21 cellular contexts compared by ENCODE assay signal in the genomic region with DNA sequence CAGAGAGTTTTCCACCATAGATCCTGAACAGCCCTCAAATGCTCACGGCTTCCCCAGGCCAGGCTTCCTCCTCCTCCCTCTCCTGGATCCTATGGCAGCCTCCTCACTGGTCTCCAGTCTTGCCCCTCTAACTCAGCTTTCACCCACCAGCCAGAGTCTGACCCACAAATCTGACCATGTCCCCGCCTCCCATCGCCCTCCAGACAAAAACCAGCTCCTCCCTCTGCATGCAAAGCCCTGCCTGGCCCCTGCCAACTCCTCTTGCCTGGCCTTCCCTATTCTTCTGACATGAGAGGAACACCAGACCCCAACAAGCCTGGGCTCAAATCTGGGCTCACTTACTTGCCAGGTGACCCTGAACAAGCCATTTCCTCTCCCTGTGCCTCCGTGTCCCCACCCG. TPM values are rescaled to one million over a fixed set of nuclear protein-coding genes. Genes with fewer than 3 reads are reported as not detected.
A peak's percentile ranks its signal among the peaks of the same experiment; 100 is the strongest.
DNase-seq lines count a peak whose midpoint lies in the region; ATAC-seq and TF ChIP-seq lines count a peak whose summit lies in the region.
"Had no signal": no experiment of that assay in that cellular context is flagged by ENCODE, and none has a peak within 500 bp of the region (broad histone marks: within the 10 kb centered on the region; RNA-seq: fewer than 3 reads in every experiment).

No MANE protein-coding gene starts in this region.

- H3K36me3 Mint-ChIP-seq in Caco-2 (ENCODE audit: insufficient read depth, unreplicated experiment) = peaks cover 53% of the 10 kb centered on the region
- H3K36me3 Mint-ChIP-seq in effector memory CD8-positive, alpha-beta T cell (ENCODE audit: insufficient read depth) = peaks cover 61% of the 10 kb centered on the region
- H3K36me3 Mint-ChIP-seq in neural progenitor cell = no peaks in the 10 kb centered on the region
- H3K36me3 Mint-ChIP-seq in activated T-cell treated with anti-CD3 and anti-CD28 coated beads, Interleukin-2, amount 50 U/mL, for 24 hours (ENCODE audit: low read depth) = peaks cover 93% of the 10 kb centered on the region

- H2AFZ ChIP-seq in neural progenitor cell (replicated peaks) = no peak overlapping the region

- H3K27ac Mint-ChIP-seq in Caco-2 (ENCODE audit: unreplicated experiment) = peak overlapping the region; percentile 15
- H3K27ac Mint-ChIP-seq in effector memory CD8-positive, alpha-beta T cell = peak overlapping the region; percentile 73 to 90
- H3K27ac Mint-ChIP-seq in neural progenitor cell = peak overlapping the region; percentile 92
- no peak overlapping the region for H3K27ac Mint-ChIP-seq in activated T-cell treated with anti-CD3 and anti-CD28 coated beads, Interleukin-2, amount 50 U/mL, for 24 hours
- H3K27ac Mint-ChIP-seq: activated CD8-positive, alpha-beta memory T cell treated with anti-CD3 and anti-CD28 coated beads, Interleukin-2, amount 10 ng/mL, durations not matched to agents 7 days and 5 days; nephron progenitor cell had no signal

- H3K36me3 ChIP-seq in Caco-2 (ENCODE audit: control insufficient read depth, insufficient read depth, low read length) (peaks cover 9% of the 10 kb centered on the region), HUES64 (ENCODE audit: insufficient read depth, low read length) (peaks cover 13% of the 10 kb centered on the region), neural progenitor cell (no peaks in the 10 kb centered on the region)
- H3K36me3 ChIP-seq: breast epithelium had no signal

- H3K9ac ChIP-seq in HUES64 (ENCODE audit: low read depth, low read length) (no peak overlapping the region), neural progenitor cell (no peak overlapping the region)
- H3K9ac ChIP-seq: SK-N-SH had no signal

- H3K9me3 Mint-ChIP-seq in Caco-2 (ENCODE audit: unreplicated experiment) = no peaks in the 10 kb centered on the region
- H3K9me3 Mint-ChIP-seq in effector memory CD8-positive, alpha-beta T cell = no peaks in the 10 kb centered on the region
- no peaks in the 10 kb centered on the region for H3K9me3 Mint-ChIP-seq in neural progenitor cell
- no peaks in the 10 kb centered on the region for H3K9me3 Mint-ChIP-seq in activated T-cell treated with anti-CD3 and anti-CD28 coated beads, Interleukin-2, amount 50 U/mL, for 24 hours
- H3K9me3 Mint-ChIP-seq: nephron progenitor cell; stimulated activated naive CD8-positive, alpha-beta T cell treated with anti-CD3 and anti-CD28 coated beads, Interleukin-15, Interleukin-2, amounts not matched to agents 100 ng/mL and 50 ng/mL, for 24 hours had no signal

- no peaks in the 10 kb centered on the region for H3K27me3 Mint-ChIP-seq in Caco-2 (ENCODE audit: insufficient read depth, unreplicated experiment)
- H3K27me3 Mint-ChIP-seq in effector memory CD8-positive, alpha-beta T cell = no peaks in the 10 kb centered on the region
- peaks cover 6% of the 10 kb centered on the region for H3K27me3 Mint-ChIP-seq in neural progenitor cell (ENCODE audit: insufficient read depth, low read depth)
- H3K27me3 Mint-ChIP-seq in activated T-cell treated with anti-CD3 and anti-CD28 coated beads, Interleukin-2, amount 50 U/mL, for 24 hours = no peaks in the 10 kb centered on the region
- H3K27me3 Mint-ChIP-seq: activated CD8-positive, alpha-beta memory T cell treated with anti-CD3 and anti-CD28 coated beads, Interleukin-2, amount 10 ng/mL, durations not matched to agents 7 days and 5 days; stimulated activated naive CD8-positive, alpha-beta T cell treated with anti-CD3 and anti-CD28 coated beads, Interleukin-15, Interleukin-2, amounts not matched to agents 100 ng/mL and 50 ng/mL, for 24 hours had no signal

- intact Hi-C loops in Caco-2 (cut with micrococcal nuclease; ENCODE audit: unreplicated experiment) (no loop called here), dorsolateral prefrontal cortex (cut with DNase I) (loop anchor here in 1 of 2 donors (5.0 kb wide), 1 partner anchor 49 kb away; no protein-coding TSS in a partner anchor)

- peak overlapping the region; percentile 75 for H3K4me2 ChIP-seq in neural progenitor cell
- H3K4me2 ChIP-seq: SK-N-SH had no signal

- H3K27me3 ChIP-seq in Caco-2 (replicated peaks; ENCODE audit: control insufficient read depth, insufficient read depth, low read length) = no peaks in the 10 kb centered on the region
- no peaks in the 10 kb centered on the region for H3K27me3 ChIP-seq in HUES64 (ENCODE audit: insufficient read depth, low read length)
- H3K27me3 ChIP-seq in neural progenitor cell = no peaks in the 10 kb centered on the region
- H3K27me3 ChIP-seq in dorsolateral prefrontal cortex = no peaks in the 10 kb centered on the region
- H3K27me3 ChIP-seq: breast epithelium, gastrocnemius medialis, transverse colon had no signal

- H3K4me1 Mint-ChIP-seq in Caco-2 (ENCODE audit: low read depth, unreplicated experiment) = no peaks in the 10 kb centered on the region
- peaks cover 15 to 27% of the 10 kb centered on the region in 2 donors for H3K4me1 Mint-ChIP-seq in effector memory CD8-positive, alpha-beta T cell (ENCODE audit: low read depth in 2 of 2)
- H3K4me1 Mint-ChIP-seq in neural progenitor cell = peaks cover 61% of the 10 kb centered on the region
- H3K4me1 Mint-ChIP-seq in activated T-cell treated with anti-CD3 and anti-CD28 coated beads, Interleukin-2, amount 50 U/mL, for 24 hours (ENCODE audit: low read depth) = no peaks in the 10 kb centered on the region
- H3K4me1 Mint-ChIP-seq: activated CD8-positive, alpha-beta memory T cell treated with anti-CD3 and anti-CD28 coated beads, Interleukin-2, amount 10 ng/mL, durations not matched to agents 7 days and 5 days had no signal

- ATAC-seq in effector memory CD8-positive, alpha-beta T cell (replicated peaks) = no peak
- ATAC-seq: activated CD8-positive, alpha-beta memory T cell treated with anti-CD3 and anti-CD28 coated beads, Interleukin-2, amount 10 ng/mL, durations not matched to agents 7 days and 5 days; gastrocnemius medialis had no signal

- no peaks in the 10 kb centered on the region for H3K9me3 ChIP-seq in Caco-2
- H3K9me3 ChIP-seq in HUES64 (ENCODE audit: insufficient read depth, low read depth, low read length) = no peaks in the 10 kb centered on the region
- no peaks in the 10 kb centered on the region for H3K9me3 ChIP-seq in neural progenitor cell (ENCODE audit: low read depth)
- H3K9me3 ChIP-seq: breast epithelium, gastrocnemius medialis, SK-N-SH, transverse colon had no signal

- H3K4me1 ChIP-seq in Caco-2 = no peaks in the 10 kb centered on the region
- H3K4me1 ChIP-seq in HUES64 (ENCODE audit: insufficient read depth, low read length) = peaks cover 26% of the 10 kb centered on the region
- peaks cover 53% of the 10 kb centered on the region for H3K4me1 ChIP-seq in neural progenitor cell
- H3K4me1 ChIP-seq: breast epithelium had no signal

- CTCF ChIA-PET in Caco-2 (lab: Charles Lee) = no interaction called here

- H4K20me1 ChIP-seq in neural progenitor cell (ENCODE audit: low read depth) = peaks cover 45% of the 10 kb centered on the region

- BruUV-seq in Caco-2 (replicated peaks; lab: Mats Ljungman, UMichigan) = no TSS peak

- WGBS in HUES64 = 75% methylated on average over 5 of the region's 5 CpGs

- TF ChIP-seq CTCF in Caco-2 (IDR thresholded peaks at IDR 0.05; ENCODE audit: insufficient read depth in 1 of 2, low read depth in 1 of 2, low read length in 1 of 2, severe bottlenecking in 1 of 2, unreplicated experiment in 1 of 2) (no peak), neural progenitor cell (IDR thresholded peaks at IDR 0.05) (no peak), dorsolateral prefrontal cortex (IDR thresholded peaks at IDR 0.05 in 54 of 56, conservative IDR thresholded peaks at IDR 0.05 in 2 of 56; ENCODE audit: low read depth in 1 of 56, partially characterized antibody in 56 of 56) (no peak)

- no peak overlapping the region for H3K4me3 Mint-ChIP-seq in Caco-2 (ENCODE audit: unreplicated experiment)
- H3K4me3 Mint-ChIP-seq in effector memory CD8-positive, alpha-beta T cell = no peak overlapping the region
- peak overlapping the region; percentile 43 for H3K4me3 Mint-ChIP-seq in neural progenitor cell
- no peak overlapping the region for H3K4me3 Mint-ChIP-seq in activated T-cell treated with anti-CD3 and anti-CD28 coated beads, Interleukin-2, amount 50 U/mL, for 24 hours
- H3K4me3 Mint-ChIP-seq: activated CD8-positive, alpha-beta memory T cell treated with anti-CD3 and anti-CD28 coated beads, Interleukin-2, amount 10 ng/mL, durations not matched to agents 7 days and 5 days; nephron progenitor cell; stimulated activated naive CD8-positive, alpha-beta T cell treated with anti-CD3 and anti-CD28 coated beads, Interleukin-15, Interleukin-2, amounts not matched to agents 100 ng/mL and 50 ng/mL, for 24 hours had no signal

- H3F3A ChIP-seq in neural progenitor cell (ENCODE audit: low read depth) = peaks cover 33% of the 10 kb centered on the region

- H3K79me2 ChIP-seq in neural progenitor cell (ENCODE audit: low read depth) = no peaks in the 10 kb centered on the region

- H3K4me3 ChIP-seq in Caco-2 (ENCODE audit: low read depth, low read length) (no peak overlapping the region), HUES64 (ENCODE audit: low read length) (no peak overlapping the region), neural progenitor cell (peak overlapping the region; percentile 18), dorsolateral prefrontal cortex (no peak overlapping the region)
- H3K4me3 ChIP-seq: breast epithelium, gastrocnemius medialis, skin epidermis, transverse colon had no signal

- no peak for DNase-seq in Caco-2
- DNase-seq in effector memory CD8-positive, alpha-beta T cell = no peak
- no peak for DNase-seq in neural progenitor cell (ENCODE audit: low spot score)
- DNase-seq in dorsolateral prefrontal cortex = no peak
- DNase-seq in activated T-cell treated with anti-CD3 and anti-CD28 coated beads, Interleukin-2, amount 50 U/mL, for 24 hours = no peak
- no peak for DNase-seq in HUDEP-2 (lab: John Stamatoyannopoulos, UW; ENCODE audit: unreplicated experiment in 76 of 76)
- DNase-seq: activated CD8-positive, alpha-beta memory T cell treated with anti-CD3 and anti-CD28 coated beads, Interleukin-2, amount 10 ng/mL, durations not matched to agents 7 days and 5 days; dermis blood vessel endothelial cell; gastrocnemius medialis; hypothalamus; kidney; NCI-H1092; NCI-H2081; nephron progenitor cell; SK-N-SH; T-helper 9 cell; transverse colon had no signal

- POLR2A ChIA-PET in Caco-2 (lab: Charles Lee) = no interaction called here

- H3K27ac ChIP-seq in HUES64 (ENCODE audit: low read depth, low read length) = peak overlapping the region; percentile 64; the same call in 1 of the 2 replicates
- H3K27ac ChIP-seq in neural progenitor cell = no peak overlapping the region
- H3K27ac ChIP-seq in dorsolateral prefrontal cortex = no peak overlapping the region
- H3K27ac ChIP-seq: breast epithelium, gastrocnemius medialis, transverse colon had no signal

RNA-seq across cellular contexts. Expression of a gene that starts 32.4 kb away (rescaled TPM):
- 1.2 and 1.4 TPM in 2 replicates for total RNA-seq in Caco-2 (2022)
- 2.4 TPM for polyA plus RNA-seq in HUES64 (2013, experiment 1 of 2)
- 4.8 TPM for polyA plus RNA-seq in HUES64 (2013, experiment 2 of 2)
- total RNA-seq in neural progenitor cell (ENCODE audit: low replicate concordance) = 0.11 and 2.3 TPM in 2 replicates
- total RNA-seq in dorsolateral prefrontal cortex = 100 to 1,000 TPM in 119 of 120 experiments, 10 to 100 TPM in 1; 92.8 to 412 (median 240) TPM

RNA-seq across cellular contexts. Expression of a gene that starts 45.6 kb away (rescaled TPM):
- total RNA-seq in Caco-2 (2022) = 87.1 and 102 TPM in 2 replicates
- polyA plus RNA-seq in HUES64 (2013, experiment 1 of 2) = 34.0 TPM
- 31.4 TPM for polyA plus RNA-seq in HUES64 (2013, experiment 2 of 2)
- total RNA-seq in neural progenitor cell (ENCODE audit: low replicate concordance) = 17.6 and 46.1 TPM in 2 replicates
- 100 to 1,000 TPM in 8 of 120 experiments, 10 to 100 TPM in 112; 42.2 to 126 (median 68.6) TPM for total RNA-seq in dorsolateral prefrontal cortex

Comparison
In these comparisons a context has a peak if more than half of its experiments do, and no peak if none do; other contexts are left out.
1. RNA of a gene that starts 32.4 kb away (total RNA-seq): 92.8 to 412 TPM in dorsolateral prefrontal cortex; 1.2 to 1.4 TPM in Caco-2 and 0.11 to 2.3 TPM in neural progenitor cell; every median in the first group is over 10 times any median in the second.